ENCODE assay signal across 12 cellular contexts in genomic region chr20:58514321-58515239, GRCh38. TPM values are rescaled to one million over a fixed set of nuclear protein-coding genes. Genes with fewer than 3 reads are reported as not detected.
A peak's percentile ranks its signal among the peaks of the same experiment; 100 is the strongest.
DNase-seq lines count a peak whose midpoint lies in the region; ATAC-seq and TF ChIP-seq lines count a peak whose summit lies in the region.
"Had no signal": no experiment of that assay in that cellular context is flagged by ENCODE, and none has a peak within 500 bp of the region (broad histone marks: within the 10 kb centered on the region; RNA-seq: fewer than 3 reads in every experiment).

No MANE protein-coding gene starts in this region.

- H3K36me3 Mint-ChIP-seq in HFFc6 (ENCODE audit: low read depth): no peaks in the 10 kb centered on the region
- H3K36me3 Mint-ChIP-seq: natural killer cell had no signal

- H3K4me1 ChIP-seq in colonic mucosa: no peaks in the 10 kb centered on the region
- H3K4me1 ChIP-seq in iPS-20b (ENCODE audit: insufficient read depth, low read length): no peaks in the 10 kb centered on the region; the same call in 1 of the 2 replicates

- H3K36me3 ChIP-seq in colonic mucosa (no peaks in the 10 kb centered on the region), iPS-20b (ENCODE audit: insufficient read depth, low read depth, low read length) (no peaks in the 10 kb centered on the region)

- no peak overlapping the region for H3K27ac ChIP-seq in colonic mucosa
- no peak overlapping the region for H3K27ac ChIP-seq in iPS-20b (ENCODE audit: low read length)
- peak overlapping the region in 1 of 21 experiments; percentile 86 for H3K27ac ChIP-seq in skin epidermis

- ATAC-seq in GM21360 (IDR thresholded peaks at IDR 0.05; ENCODE audit: unreplicated experiment): no peak
- ATAC-seq: natural killer cell had no signal

- peak overlapping the region; percentile 63; the same call in 1 of the 2 replicates for H3K27ac Mint-ChIP-seq in HFFc6
- H3K27ac Mint-ChIP-seq: natural killer cell; T-helper 2 cell treated with Interferon-gamma antibody and Interleukin-4, amounts not matched to agents 5 μg/mL and 100 μg/mL, for 36 hours had no signal

- peaks cover 63% of the 10 kb centered on the region for H3K4me1 Mint-ChIP-seq in HFFc6 (ENCODE audit: low read depth)
- H3K4me1 Mint-ChIP-seq: natural killer cell had no signal

- peak overlapping the region; percentile 5 for H3K4me3 ChIP-seq in colonic mucosa
- H3K4me3 ChIP-seq in iPS-20b (ENCODE audit: low read length): peak overlapping the region; percentile 75
- peak overlapping the region; percentile 7 to 43 (median 8) for H3K4me3 ChIP-seq in skin epidermis

- H3K27me3 ChIP-seq in colonic mucosa (peaks cover 10% of the 10 kb centered on the region), iPS-20b (ENCODE audit: insufficient read depth, low read length) (peaks cover 71% of the 10 kb centered on the region)

- H3K9me3 Mint-ChIP-seq in HFFc6: no peaks in the 10 kb centered on the region
- H3K9me3 Mint-ChIP-seq: natural killer cell; T-helper 2 cell treated with Interferon-gamma antibody and Interleukin-4, amounts not matched to agents 5 μg/mL and 100 μg/mL, for 36 hours had no signal

- DNase-seq in HFFc6 (no peak), colonic mucosa (no peak), NCI-H128 (lab: John Stamatoyannopoulos, UW; ENCODE audit: unreplicated experiment) (no peak), cerebellum (ENCODE audit: low spot score) (no peak), OCI-M2 (lab: John Stamatoyannopoulos, UW; ENCODE audit: unreplicated experiment) (no peak)
- DNase-seq: DMS79 treated with DMSO at 0.1 percent for 48 hours, natural killer cell, NCI-H526 treated with DMSO at 0.1 percent for 48 hours had no signal

- H3K4me3 Mint-ChIP-seq in HFFc6: peak overlapping the region; percentile 93
- H3K4me3 Mint-ChIP-seq: natural killer cell; T-helper 2 cell treated with Interferon-gamma antibody and Interleukin-4, amounts not matched to agents 5 μg/mL and 100 μg/mL, for 36 hours had no signal

- H3K27me3 Mint-ChIP-seq in HFFc6 (ENCODE audit: insufficient read depth): peaks cover 7% of the 10 kb centered on the region; the same call in 1 of the 2 replicates

- intact Hi-C loops in colonic mucosa (cut with DNase I): no loop called here

- H3K9me3 ChIP-seq in colonic mucosa (no peaks in the 10 kb centered on the region), iPS-20b (ENCODE audit: insufficient read depth, low read depth, low read length) (no peaks in the 10 kb centered on the region)

- no peak for TF ChIP-seq CTCF in HFFc6 (IDR thresholded peaks at IDR 0.05)
- TF ChIP-seq CTCF in colonic mucosa (IDR thresholded peaks at IDR 0.05): no peak

- no peak overlapping the region for H3K9ac ChIP-seq in colonic mucosa (ENCODE audit: low read depth in 2 of 2, low read length in 2 of 2)
- H3K9ac ChIP-seq in iPS-20b (ENCODE audit: low read depth, low read length): no peak overlapping the region

RNA-seq across cellular contexts. Expression of gene APCDD1L, which starts 0.6 kb away (rescaled TPM):
- 10 to 100 TPM; 14.5 to 43.3 (median 34.9) TPM for total RNA-seq in HFFc6 (2021; fragmentation: NEBNext Ultra II Directional; extraction: Animal tissue kit (Norgen Biotek cat#: 25700))
- total RNA-seq in colonic mucosa: 1 to 10 TPM in 1 of 2 donors, under 1 TPM in 1; 0.32 to 1.0 TPM
- total RNA-seq in cerebellum: not detected
- total RNA-seq: natural killer cell had no signal

Comparison
In these comparisons a context has a peak if more than half of its experiments do, and no peak if none do; other contexts are left out.
1. H3K4me3 ChIP-seq: peak in every context shown above with its lines; median percentile 75 in iPS-20b; 8 in skin epidermis; 5 in colonic mucosa.
2. RNA of gene APCDD1L, which starts 0.6 kb away (total RNA-seq): 14.5 to 43.3 TPM in HFFc6; 0.32 to 1.0 TPM in colonic mucosa and not detected in cerebellum (single experiment); every median in the first group is over 4 times any median in the second.